Comparison of ENCODE assay signal across 22 cellular contexts in genomic region chr5:155103164-155103563, GRCh38.
DNase-seq lines count a peak whose midpoint lies in the region; ATAC-seq and TF ChIP-seq lines count a peak whose summit lies in the region.
"Had no signal": no experiment of that assay in that cellular context is flagged by ENCODE, and none has a peak within 500 bp of the region (broad histone marks: within the 10 kb centered on the region; RNA-seq: fewer than 3 reads in every experiment).

No MANE protein-coding gene starts in this region.

- peak; percentile 38 for DNase-seq in EL
- peak; percentile 62 for DNase-seq in NCI-H524 treated with DMSO at 0.1 percent for 48 hours (lab: John Stamatoyannopoulos, UW)
- DNase-seq in foreskin keratinocyte = peak in 1 of 2 donors; percentile 43
- peak; percentile 61 for DNase-seq in superior temporal gyrus (ENCODE audit: extremely low spot score)
- DNase-seq in RWPE1 (ENCODE audit: low spot score) = no peak
- DNase-seq: activated CD4-positive, alpha-beta T cell treated with anti-CD3 and anti-CD28 coated beads, Interleukin-2, amount 50 U/mL, for 48 hours; activated gamma-delta T cell treated with Interleukin-2 at 50 U/mL for 16 hours; AML-193; COR-L47; gastrocnemius medialis; naive thymus-derived CD8-positive, alpha-beta T cell; NCI-H187 treated with DMSO at 0.1 percent for 48 hours; NCI-H345; posterior cingulate gyrus; stimulated activated CD4-positive, alpha-beta T cell treated with anti-CD3 and anti-CD28 coated beads, Interleukin-1b, Interleukin-23, amount 100 ng/mL, for 48 hours; tibial artery had no signal

- CTCF ChIA-PET in RWPE1 (lab: Yijun Ruan, JAX) = no interaction called here

- POLR2A ChIA-PET in RWPE1 (lab: Yijun Ruan, JAX; ENCODE audit: low non-redundant PET) = no interaction called here

- H3K4me1 ChIP-seq in foreskin keratinocyte = no peaks in the 10 kb centered on the region
- H3K4me1 ChIP-seq: gastrocnemius medialis, tibial artery had no signal

- H3K27me3 ChIP-seq in foreskin keratinocyte = no peaks in the 10 kb centered on the region
- H3K27me3 ChIP-seq: tibial artery had no signal

- TF ChIP-seq CTCF in foreskin keratinocyte (conservative IDR thresholded peaks at IDR 0.05) = no peak
- no peak for TF ChIP-seq CTCF in RWPE1 (conservative IDR thresholded peaks at IDR 0.05; ENCODE audit: low read depth)

- ATAC-seq in foreskin keratinocyte = peak; percentile 67
- no peak for ATAC-seq in HG03045 (IDR thresholded peaks at IDR 0.05; ENCODE audit: unreplicated experiment)
- no peak for ATAC-seq in GM21515 (IDR thresholded peaks at IDR 0.05; ENCODE audit: unreplicated experiment)
- ATAC-seq: gastrocnemius medialis; naive thymus-derived CD8-positive, alpha-beta T cell; Panc1; stimulated activated memory B cell treated with anti-CD40 and anti-IgM and Interleukin-4, amounts not matched to agents 10 μg/mL and 1 μg/mL and 100 μg/mL, for 72 hours; WTC11 had no signal

- H3K27ac ChIP-seq in foreskin keratinocyte (no peak overlapping the region), RWPE1 (no peak overlapping the region)
- H3K27ac ChIP-seq: gastrocnemius medialis, HL-60, tibial artery had no signal
